1 cellular context compared by ENCODE assay signal in genomic region chrX:72045141-72045540, GRCh38.
TF ChIP-seq lines count a peak whose summit lies in the region.

No MANE protein-coding gene starts in this region.

TF ChIP-seq in WTC11, 78 proteins besides CTCF, POLR2A, EP300 and RAD21 (continued from another document):
- TF ChIP-seq PRDM15 (CRISPR knock-in tag; IDR thresholded peaks at IDR 0.05) (no peak), NR2C2 (CRISPR knock-in tag; IDR thresholded peaks at IDR 0.05) (no peak), AR (CRISPR knock-in tag; IDR thresholded peaks at IDR 0.05) (no peak), NR3C1 (CRISPR knock-in tag; conservative IDR thresholded peaks at IDR 0.05; ENCODE audit: low read depth) (no peak)
TF ChIP-seq in WTC11: peak in this region for 0.
